Comparison of ENCODE assay signal across 8 cellular contexts in genomic region chr16:9072806-9073341, GRCh38. TPM values are rescaled to one million over a fixed set of nuclear protein-coding genes. Genes with fewer than 3 reads are reported as not detected.
A peak's percentile ranks its signal among the peaks of the same experiment; 100 is the strongest.
DNase-seq lines count a peak whose midpoint lies in the region; ATAC-seq and TF ChIP-seq lines count a peak whose summit lies in the region.

No MANE protein-coding gene starts in this region.

- no peak for DNase-seq in natural killer cell treated with Interleukin-12 subunit alpha and Interleukin-12 subunit beta and Interleukin-15 and Interleukin-18, amount 100 ng/mL, for 72 hours (ENCODE audit: low spot score)
- DNase-seq in natural killer cell = no peak
- DNase-seq in M059J (ENCODE audit: low read depth) = peak; percentile 87
- no peak for DNase-seq in activated naive CD8-positive, alpha-beta T cell treated with anti-CD3 and anti-CD28 coated beads, Interleukin-2, amount 10 ng/mL, durations not matched to agents 7 days and 5 days
- peak; percentile 8 to 60 for DNase-seq in stimulated activated CD8-positive, alpha-beta memory T cell treated with anti-CD3 and anti-CD28 coated beads, Interleukin-7, amount 100 ng/mL, for 48 hours (ENCODE audit: extremely low read depth in 1 of 2, low read depth in 1 of 2)
- DNase-seq in substantia nigra (lab: John Stamatoyannopoulos, UW) = no peak
- no peak for DNase-seq in inferior parietal cortex (ENCODE audit: extremely low spot score)

- no peak for TF ChIP-seq CTCF in natural killer cell (IDR thresholded peaks at IDR 0.05)

- peak overlapping the region; percentile 78 to 82 for H3K27ac Mint-ChIP-seq in natural killer cell treated with Interleukin-12 subunit alpha and Interleukin-12 subunit beta and Interleukin-15 and Interleukin-18, amount 100 ng/mL, for 72 hours
- H3K27ac Mint-ChIP-seq in natural killer cell = no peak overlapping the region
- peak overlapping the region; percentile 94 for H3K27ac Mint-ChIP-seq in activated naive CD8-positive, alpha-beta T cell treated with anti-CD3 and anti-CD28 coated beads, Interleukin-2, amount 10 ng/mL, durations not matched to agents 7 days and 5 days

- H3K4me1 Mint-ChIP-seq in natural killer cell treated with Interleukin-12 subunit alpha and Interleukin-12 subunit beta and Interleukin-15 and Interleukin-18, amount 100 ng/mL, for 72 hours (ENCODE audit: low read depth in 2 of 2) = peaks cover 32 to 33% of the 10 kb centered on the region in 2 donors
- peaks cover 0 to 6% of the 10 kb centered on the region in 2 donors for H3K4me1 Mint-ChIP-seq in natural killer cell
- peaks cover 36% of the 10 kb centered on the region for H3K4me1 Mint-ChIP-seq in activated naive CD8-positive, alpha-beta T cell treated with anti-CD3 and anti-CD28 coated beads, Interleukin-2, amount 10 ng/mL, durations not matched to agents 7 days and 5 days

- H3K36me3 Mint-ChIP-seq in natural killer cell treated with Interleukin-12 subunit alpha and Interleukin-12 subunit beta and Interleukin-15 and Interleukin-18, amount 100 ng/mL, for 72 hours = peaks cover 11% of the 10 kb centered on the region
- H3K36me3 Mint-ChIP-seq in natural killer cell = no peaks in the 10 kb centered on the region
- H3K36me3 Mint-ChIP-seq in activated naive CD8-positive, alpha-beta T cell treated with anti-CD3 and anti-CD28 coated beads, Interleukin-2, amount 10 ng/mL, durations not matched to agents 7 days and 5 days = peaks cover 12% of the 10 kb centered on the region

- no peak overlapping the region for H3K27ac ChIP-seq in substantia nigra (ENCODE audit: low read depth, low read length, poor library complexity, severe bottlenecking)

- ATAC-seq in natural killer cell treated with Interleukin-12 subunit alpha and Interleukin-12 subunit beta and Interleukin-15 and Interleukin-18, amount 100 ng/mL, for 72 hours = peak; percentile 58 to 73
- ATAC-seq in natural killer cell (no peak), HG02588 (IDR thresholded peaks at IDR 0.05; ENCODE audit: unreplicated experiment) (no peak)
- ATAC-seq in activated naive CD8-positive, alpha-beta T cell treated with anti-CD3 and anti-CD28 coated beads, Interleukin-2, amount 10 ng/mL, durations not matched to agents 7 days and 5 days (ENCODE audit: low read depth) = peak; percentile 66

- H3K27me3 Mint-ChIP-seq in natural killer cell treated with Interleukin-12 subunit alpha and Interleukin-12 subunit beta and Interleukin-15 and Interleukin-18, amount 100 ng/mL, for 72 hours = peaks cover 0 to 5% of the 10 kb centered on the region in 2 donors
- H3K27me3 Mint-ChIP-seq in natural killer cell (ENCODE audit: low read depth in 2 of 2) = peaks cover 0 to 3% of the 10 kb centered on the region in 2 donors
- H3K27me3 Mint-ChIP-seq in activated naive CD8-positive, alpha-beta T cell treated with anti-CD3 and anti-CD28 coated beads, Interleukin-2, amount 10 ng/mL, durations not matched to agents 7 days and 5 days = no peaks in the 10 kb centered on the region

- peak overlapping the region; percentile 65 for H3K4me3 Mint-ChIP-seq in natural killer cell treated with Interleukin-12 subunit alpha and Interleukin-12 subunit beta and Interleukin-15 and Interleukin-18, amount 100 ng/mL, for 72 hours
- no peak overlapping the region for H3K4me3 Mint-ChIP-seq in natural killer cell
- peak overlapping the region; percentile 73 for H3K4me3 Mint-ChIP-seq in activated naive CD8-positive, alpha-beta T cell treated with anti-CD3 and anti-CD28 coated beads, Interleukin-2, amount 10 ng/mL, durations not matched to agents 7 days and 5 days

- no peaks in the 10 kb centered on the region for H3K9me3 Mint-ChIP-seq in natural killer cell treated with Interleukin-12 subunit alpha and Interleukin-12 subunit beta and Interleukin-15 and Interleukin-18, amount 100 ng/mL, for 72 hours
- H3K9me3 Mint-ChIP-seq in natural killer cell = no peaks in the 10 kb centered on the region
- H3K9me3 Mint-ChIP-seq in activated naive CD8-positive, alpha-beta T cell treated with anti-CD3 and anti-CD28 coated beads, Interleukin-2, amount 10 ng/mL, durations not matched to agents 7 days and 5 days = peaks cover 1% of the 10 kb centered on the region

- intact Hi-C loops in natural killer cell (cut with micrococcal nuclease) = no loop called here

- POLR2A ChIA-PET in activated naive CD8-positive, alpha-beta T cell treated with anti-CD3 and anti-CD28 coated beads, Interleukin-2, amount 10 ng/mL, durations not matched to agents 7 days and 5 days (lab: Charles Lee) = interaction anchor here (0.6 to 11.3 kb wide), 4 partner anchors 12 to 204 kb away, joined by 3 to 227 read pairs (median 5); partner anchors contain the start of genes CARHSP1 and HAPSTR1

RNA-seq across cellular contexts. Expression of gene HAPSTR1, which starts 18.6 kb away (rescaled TPM):
- 10 to 100 TPM; 65.5 to 72.6 TPM for total RNA-seq in natural killer cell treated with Interleukin-12 subunit alpha and Interleukin-12 subunit beta and Interleukin-15 and Interleukin-18, amount 100 ng/mL, for 72 hours
- total RNA-seq in natural killer cell = 100 to 1,000 TPM; 135 to 145 (median 138) TPM
- 29.5 and 48.5 TPM in 2 replicates for total RNA-seq in M059J (2014; rRNA removed; shearing (Covaris generic))
- 10 to 100 TPM; 71.6 to 72.2 TPM for total RNA-seq in activated naive CD8-positive, alpha-beta T cell treated with anti-CD3 and anti-CD28 coated beads, Interleukin-2, amount 10 ng/mL, durations not matched to agents 7 days and 5 days

Comparison
In these comparisons a context has a peak if more than half of its experiments do, and no peak if none do; other contexts are left out.
1. ATAC-seq: peak in natural killer cell treated with Interleukin-12 subunit alpha and Interleukin-12 subunit beta and Interleukin-15 and Interleukin-18, amount 100 ng/mL, for 72 hours (2 of 2) and activated naive CD8-positive, alpha-beta T cell treated with anti-CD3 and anti-CD28 coated beads, Interleukin-2, amount 10 ng/mL, durations not matched to agents 7 days and 5 days (single experiment); none in natural killer cell (0 of 3) and HG02588 (single experiment).
2. H3K27ac Mint-ChIP-seq: peak in natural killer cell treated with Interleukin-12 subunit alpha and Interleukin-12 subunit beta and Interleukin-15 and Interleukin-18, amount 100 ng/mL, for 72 hours (2 of 2) and activated naive CD8-positive, alpha-beta T cell treated with anti-CD3 and anti-CD28 coated beads, Interleukin-2, amount 10 ng/mL, durations not matched to agents 7 days and 5 days (single experiment); none in natural killer cell (0 of 2).
3. DNase-seq: peak in M059J (single experiment) and stimulated activated CD8-positive, alpha-beta memory T cell treated with anti-CD3 and anti-CD28 coated beads, Interleukin-7, amount 100 ng/mL, for 48 hours (2 of 2); none in natural killer cell treated with Interleukin-12 subunit alpha and Interleukin-12 subunit beta and Interleukin-15 and Interleukin-18, amount 100 ng/mL, for 72 hours (single experiment), natural killer cell (single experiment), activated naive CD8-positive, alpha-beta T cell treated with anti-CD3 and anti-CD28 coated beads, Interleukin-2, amount 10 ng/mL, durations not matched to agents 7 days and 5 days (single experiment), substantia nigra (0 of 49) and inferior parietal cortex (single experiment).